2 cellular contexts compared by ENCODE assay signal in the genomic region with DNA sequence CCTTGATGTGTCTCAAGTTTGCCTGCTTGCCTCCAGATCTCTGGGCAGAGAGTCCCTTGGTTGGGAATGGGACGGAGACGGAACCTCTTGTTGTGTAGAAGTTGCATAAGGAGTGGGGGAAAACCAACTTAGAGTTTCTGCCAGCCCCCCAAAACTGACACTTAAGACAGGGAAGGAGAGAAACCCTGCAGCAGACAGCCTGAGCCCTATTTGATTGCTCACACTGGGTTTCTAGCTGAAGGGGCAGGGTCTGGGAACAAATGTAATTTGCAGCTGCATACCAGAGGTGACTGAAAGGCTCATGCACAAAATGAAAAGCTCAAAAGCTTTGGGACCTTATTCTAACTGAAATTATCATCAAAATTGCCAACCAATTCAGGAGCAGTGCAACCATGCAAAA.
TF ChIP-seq lines count a peak whose summit lies in the region.

No MANE protein-coding gene starts in this region.

TF ChIP-seq in GM23338, 12 proteins besides CTCF, POLR2A, EP300 and RAD21 (continued from another document):
- TF ChIP-seq, protein P1, sequence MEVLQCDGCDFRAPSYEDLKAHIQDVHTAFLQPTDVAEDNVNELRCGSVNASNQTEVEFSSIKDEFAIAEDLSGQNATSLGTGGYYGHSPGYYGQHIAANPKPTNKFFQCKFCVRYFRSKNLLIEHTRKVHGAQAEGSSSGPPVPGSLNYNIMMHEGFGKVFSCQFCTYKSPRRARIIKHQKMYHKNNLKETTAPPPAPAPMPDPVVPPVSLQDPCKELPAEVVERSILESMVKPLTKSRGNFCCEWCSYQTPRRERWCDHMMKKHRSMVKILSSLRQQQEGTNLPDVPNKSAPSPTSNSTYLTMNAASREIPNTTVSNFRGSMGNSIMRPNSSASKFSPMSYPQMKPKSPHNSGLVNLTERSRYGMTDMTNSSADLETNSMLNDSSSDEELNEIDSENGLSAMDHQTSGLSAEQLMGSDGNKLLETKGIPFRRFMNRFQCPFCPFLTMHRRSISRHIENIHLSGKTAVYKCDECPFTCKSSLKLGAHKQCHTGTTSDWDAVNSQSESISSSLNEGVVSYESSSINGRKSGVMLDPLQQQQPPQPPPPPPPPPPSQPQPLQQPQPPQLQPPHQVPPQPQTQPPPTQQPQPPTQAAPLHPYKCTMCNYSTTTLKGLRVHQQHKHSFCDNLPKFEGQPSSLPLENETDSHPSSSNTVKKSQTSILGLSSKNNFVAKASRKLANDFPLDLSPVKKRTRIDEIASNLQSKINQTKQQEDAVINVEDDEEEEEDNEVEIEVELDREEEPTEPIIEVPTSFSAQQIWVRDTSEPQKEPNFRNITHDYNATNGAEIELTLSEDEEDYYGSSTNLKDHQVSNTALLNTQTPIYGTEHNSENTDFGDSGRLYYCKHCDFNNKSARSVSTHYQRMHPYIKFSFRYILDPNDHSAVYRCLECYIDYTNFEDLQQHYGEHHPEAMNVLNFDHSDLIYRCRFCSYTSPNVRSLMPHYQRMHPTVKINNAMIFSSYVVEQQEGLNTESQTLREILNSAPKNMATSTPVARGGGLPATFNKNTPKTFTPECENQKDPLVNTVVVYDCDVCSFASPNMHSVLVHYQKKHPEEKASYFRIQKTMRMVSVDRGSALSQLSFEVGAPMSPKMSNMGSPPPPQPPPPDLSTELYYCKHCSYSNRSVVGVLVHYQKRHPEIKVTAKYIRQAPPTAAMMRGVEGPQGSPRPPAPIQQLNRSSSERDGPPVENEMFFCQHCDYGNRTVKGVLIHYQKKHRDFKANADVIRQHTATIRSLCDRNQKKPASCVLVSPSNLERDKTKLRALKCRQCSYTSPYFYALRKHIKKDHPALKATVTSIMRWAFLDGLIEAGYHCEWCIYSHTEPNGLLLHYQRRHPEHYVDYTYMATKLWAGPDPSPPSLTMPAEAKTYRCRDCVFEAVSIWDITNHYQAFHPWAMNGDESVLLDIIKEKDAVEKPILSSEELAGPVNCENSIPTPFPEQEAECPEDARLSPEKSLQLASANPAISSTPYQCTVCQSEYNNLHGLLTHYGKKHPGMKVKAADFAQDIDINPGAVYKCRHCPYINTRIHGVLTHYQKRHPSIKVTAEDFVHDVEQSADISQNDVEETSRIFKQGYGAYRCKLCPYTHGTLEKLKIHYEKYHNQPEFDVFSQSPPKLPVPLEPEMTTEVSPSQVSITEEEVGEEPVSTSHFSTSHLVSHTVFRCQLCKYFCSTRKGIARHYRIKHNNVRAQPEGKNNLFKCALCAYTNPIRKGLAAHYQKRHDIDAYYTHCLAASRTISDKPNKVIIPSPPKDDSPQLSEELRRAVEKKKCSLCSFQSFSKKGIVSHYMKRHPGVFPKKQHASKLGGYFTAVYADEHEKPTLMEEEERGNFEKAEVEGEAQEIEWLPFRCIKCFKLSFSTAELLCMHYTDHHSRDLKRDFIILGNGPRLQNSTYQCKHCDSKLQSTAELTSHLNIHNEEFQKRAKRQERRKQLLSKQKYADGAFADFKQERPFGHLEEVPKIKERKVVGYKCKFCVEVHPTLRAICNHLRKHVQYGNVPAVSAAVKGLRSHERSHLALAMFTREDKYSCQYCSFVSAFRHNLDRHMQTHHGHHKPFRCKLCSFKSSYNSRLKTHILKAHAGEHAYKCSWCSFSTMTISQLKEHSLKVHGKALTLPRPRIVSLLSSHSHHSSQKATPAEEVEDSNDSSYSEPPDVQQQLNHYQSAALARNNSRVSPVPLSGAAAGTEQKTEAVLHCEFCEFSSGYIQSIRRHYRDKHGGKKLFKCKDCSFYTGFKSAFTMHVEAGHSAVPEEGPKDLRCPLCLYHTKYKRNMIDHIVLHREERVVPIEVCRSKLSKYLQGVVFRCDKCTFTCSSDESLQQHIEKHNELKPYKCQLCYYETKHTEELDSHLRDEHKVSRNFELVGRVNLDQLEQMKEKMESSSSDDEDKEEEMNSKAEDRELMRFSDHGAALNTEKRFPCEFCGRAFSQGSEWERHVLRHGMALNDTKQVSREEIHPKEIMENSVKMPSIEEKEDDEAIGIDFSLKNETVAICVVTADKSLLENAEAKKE (CRISPR knock-in tag; IDR thresholded peaks at IDR 0.05), result no peak
- TF ChIP-seq ZNF114 (CRISPR knock-in tag; IDR thresholded peaks at IDR 0.05) (no peak), ZNF331 (CRISPR knock-in tag; IDR thresholded peaks at IDR 0.05; ENCODE audit: low read depth) (no peak), EZH2 (IDR thresholded peaks at IDR 0.05; ENCODE audit: low read depth, unreplicated experiment) (no peak), POLR2AphosphoS5 (IDR thresholded peaks at IDR 0.05; ENCODE audit: low read depth) (no peak), EZH2phosphoT487 (IDR thresholded peaks at IDR 0.05; ENCODE audit: unreplicated experiment) (no peak), JUNB (IDR thresholded peaks at IDR 0.05; ENCODE audit: unreplicated experiment) (no peak)
- TF ChIP-seq, protein P2, sequence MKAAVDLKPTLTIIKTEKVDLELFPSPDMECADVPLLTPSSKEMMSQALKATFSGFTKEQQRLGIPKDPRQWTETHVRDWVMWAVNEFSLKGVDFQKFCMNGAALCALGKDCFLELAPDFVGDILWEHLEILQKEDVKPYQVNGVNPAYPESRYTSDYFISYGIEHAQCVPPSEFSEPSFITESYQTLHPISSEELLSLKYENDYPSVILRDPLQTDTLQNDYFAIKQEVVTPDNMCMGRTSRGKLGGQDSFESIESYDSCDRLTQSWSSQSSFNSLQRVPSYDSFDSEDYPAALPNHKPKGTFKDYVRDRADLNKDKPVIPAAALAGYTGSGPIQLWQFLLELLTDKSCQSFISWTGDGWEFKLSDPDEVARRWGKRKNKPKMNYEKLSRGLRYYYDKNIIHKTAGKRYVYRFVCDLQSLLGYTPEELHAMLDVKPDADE (IDR thresholded peaks at IDR 0.05), result no peak
TF ChIP-seq in GM23338: peak in this region for 0.

TF ChIP-seq in WTC11, 78 proteins besides CTCF, POLR2A, EP300 and RAD21 (continued from another document):
- no peak for TF ChIP-seq SP1 (CRISPR knock-in tag; conservative IDR thresholded peaks at IDR 0.05)
